26 cellular contexts compared by ENCODE assay signal in the genomic region with DNA sequence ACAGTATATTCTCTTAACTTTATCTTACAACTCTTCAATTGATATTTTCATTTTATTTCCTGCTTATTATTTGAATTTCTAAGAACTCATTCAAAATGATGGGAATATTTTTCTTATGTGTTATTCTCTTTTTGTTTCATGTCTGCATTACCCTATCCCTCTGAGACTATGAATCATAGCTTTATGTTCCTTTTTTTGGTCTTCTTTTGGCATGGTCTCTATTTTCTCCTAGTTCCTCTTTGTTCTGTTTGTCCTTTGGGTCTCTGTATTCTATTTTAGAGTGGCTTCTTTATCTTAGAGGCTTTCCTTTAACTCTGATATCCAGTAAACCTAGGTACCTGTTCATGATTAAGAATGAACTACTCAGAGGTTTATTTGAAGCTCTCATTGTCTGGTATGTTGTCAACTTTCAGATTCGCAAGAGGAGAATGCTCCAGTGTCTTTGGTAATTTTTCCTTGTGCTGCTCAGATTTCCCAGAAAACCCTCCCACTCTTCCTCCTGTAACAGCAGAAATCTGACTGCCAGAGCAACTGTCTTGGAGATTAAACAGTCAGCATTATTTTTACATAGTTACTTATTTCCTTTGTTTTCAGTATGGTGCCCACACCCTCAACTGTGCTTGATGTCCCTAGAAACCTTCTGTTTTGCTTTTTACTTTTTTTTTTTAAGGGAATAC.
DNase-seq lines count a peak whose midpoint lies in the region; ATAC-seq and TF ChIP-seq lines count a peak whose summit lies in the region.
"Had no signal": no experiment of that assay in that cellular context is flagged by ENCODE, and none has a peak within 500 bp of the region (broad histone marks: within the 10 kb centered on the region; RNA-seq: fewer than 3 reads in every experiment).

No MANE protein-coding gene starts in this region.

- DNase-seq in SIG-M5 treated with dmso at 0.1 percent for 504 hours (lab: John Stamatoyannopoulos, UW; ENCODE audit: unreplicated experiment) (peak; percentile 41), SIG-M5 (lab: John Stamatoyannopoulos, UW) (no peak), NOMO-1 treated with dmso at 0.1 percent for 144 hours (lab: John Stamatoyannopoulos, UW; ENCODE audit: unreplicated experiment) (peak; percentile 9), left ventricle myocardium inferior (no peak), testis (peak; percentile 21), RPMI8226 (no peak)
- no peak for DNase-seq in activated effector memory CD4-positive, alpha-beta T cell treated with anti-CD3 and anti-CD28 coated beads, Interleukin-2, amount 50 U/mL, for 16 hours
- DNase-seq: activated B cell treated with CpG ODN at 0.5 μM for 24 hours; activated CD8-positive, alpha-beta memory T cell treated with anti-CD3 and anti-CD28 coated beads, Interleukin-2, amount 10 ng/mL, durations not matched to agents 7 days and 5 days; CD4-positive, alpha-beta T cell; effector CD4-positive, alpha-beta T cell; Karpas-422; natural killer cell; NCI-H1105; NCI-H1930; NCI-H2227 treated with DMSO at 0.1 percent for 48 hours; NCI-H526 treated with DMSO at 0.1 percent for 48 hours; retina; spleen; stimulated activated CD4-positive, alpha-beta T cell treated with anti-CD3 and anti-CD28 coated beads, Interleukin-2, amount 100 ng/mL, for 48 hours; substantia nigra; upper lobe of left lung had no signal

- H3K9me3 ChIP-seq in left ventricle myocardium inferior (replicated peaks) (no peaks in the 10 kb centered on the region), testis (no peaks in the 10 kb centered on the region)
- H3K9me3 ChIP-seq: breast epithelium, spleen, upper lobe of left lung had no signal

- no peak for ATAC-seq in HG03354 (IDR thresholded peaks at IDR 0.05; ENCODE audit: poor library complexity, severe bottlenecking, unreplicated experiment)
- ATAC-seq: activated CD8-positive, alpha-beta memory T cell treated with anti-CD3 and anti-CD28 coated beads, Interleukin-2, amount 10 ng/mL, durations not matched to agents 7 days and 5 days; natural killer cell had no signal

- TF ChIP-seq CTCF in left ventricle myocardium inferior (IDR thresholded peaks at IDR 0.05; ENCODE audit: borderline replicate concordance) (no peak), testis (IDR thresholded peaks at IDR 0.05) (no peak)

- H3K36me3 ChIP-seq in left ventricle myocardium inferior (no peaks in the 10 kb centered on the region), testis (ENCODE audit: low read depth, missing control alignments) (no peaks in the 10 kb centered on the region)
- H3K36me3 ChIP-seq: breast epithelium, spleen, upper lobe of left lung had no signal

- whole genome bisulfite sequencing in testis, 2 donors: 30 to 36% methylated on average over 1 of the region's 1 CpG

- intact Hi-C loops in left ventricle myocardium inferior (cut with micrococcal nuclease) (no loop called here), testis (cut with DNase I; ENCODE audit: low total_unique reads) (no loop called here)

- H3K27ac ChIP-seq in left ventricle myocardium inferior (replicated peaks): peak overlapping the region; percentile 37
- peak overlapping the region in 1 of 2 donors; percentile 1 for H3K27ac ChIP-seq in testis
- H3K27ac ChIP-seq: 22Rv1, breast epithelium, epithelial cell of prostate, spleen, upper lobe of left lung had no signal

- H3K4me1 ChIP-seq in left ventricle myocardium inferior (peaks cover 4% of the 10 kb centered on the region), testis (peaks cover 17% of the 10 kb centered on the region)
- H3K4me1 ChIP-seq: breast epithelium, spleen, upper lobe of left lung had no signal

- no peak for TF ChIP-seq POLR2A in testis (IDR thresholded peaks at IDR 0.05)

- H3K4me3 ChIP-seq in left ventricle myocardium inferior (no peak overlapping the region), testis (no peak overlapping the region)
- H3K4me3 ChIP-seq: breast epithelium, spleen, upper lobe of left lung had no signal

- H3K27me3 ChIP-seq in left ventricle myocardium inferior (ENCODE audit: low read depth): peaks cover 6% of the 10 kb centered on the region
- no peaks in the 10 kb centered on the region for H3K27me3 ChIP-seq in testis
- H3K27me3 ChIP-seq: breast epithelium, spleen, upper lobe of left lung had no signal

Comparison
In these comparisons a context has a peak if more than half of its experiments do, and no peak if none do; other contexts are left out.
1. DNase-seq: peak in SIG-M5 treated with dmso at 0.1 percent for 504 hours (single experiment), NOMO-1 treated with dmso at 0.1 percent for 144 hours (single experiment) and testis (single experiment); none in SIG-M5 (single experiment), left ventricle myocardium inferior (single experiment), RPMI8226 (single experiment) and activated effector memory CD4-positive, alpha-beta T cell treated with anti-CD3 and anti-CD28 coated beads, Interleukin-2, amount 50 U/mL, for 16 hours (single experiment).